In the genomic region with DNA sequence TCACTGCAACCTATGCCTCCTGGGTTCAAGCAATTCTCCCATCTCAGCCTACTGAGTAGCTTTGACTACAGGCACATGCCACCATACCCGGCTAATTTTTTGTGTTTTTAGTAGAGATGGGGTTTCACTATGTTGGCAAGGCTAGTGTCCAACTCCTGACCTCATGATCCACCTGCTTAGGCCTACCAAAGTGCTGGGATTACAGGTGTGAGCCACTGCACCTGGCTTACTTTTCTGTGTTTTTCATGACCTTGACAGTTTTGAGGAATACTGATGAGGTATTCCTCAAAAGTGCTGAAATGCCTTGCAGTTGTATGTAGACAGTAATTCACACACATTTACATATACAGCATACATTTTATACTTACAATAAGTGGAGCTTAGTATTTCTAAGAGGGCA, we compare ENCODE assay signal across 28 cellular contexts.
"Had no signal": no experiment of that assay in that cellular context is flagged by ENCODE, and none has a peak within 500 bp of the region (broad histone marks: within the 10 kb centered on the region; RNA-seq: fewer than 3 reads in every experiment).

No MANE protein-coding gene starts in this region.

- H3K27me3 Mint-ChIP-seq: dendritic cell treated with granulocyte-macrophage colony-stimulating factor and Interleukin-4, amounts not matched to agents 40 ng/mL and 50 ng/mL, for 4 days; naive B cell; natural killer cell treated with Interleukin-12 subunit alpha and Interleukin-12 subunit beta and Interleukin-15 and Interleukin-18, amount 100 ng/mL, for 72 hours; stimulated activated memory B cell treated with anti-CD40 and anti-IgM and Interleukin-4, amounts not matched to agents 10 μg/mL and 1 μg/mL and 100 μg/mL, for 72 hours; stimulated activated naive CD8-positive, alpha-beta T cell treated with anti-CD3 and anti-CD28 coated beads, Interleukin-15, Interleukin-2, amounts not matched to agents 100 ng/mL and 50 ng/mL, for 24 hours had no signal

- H2AFZ ChIP-seq: neural progenitor cell had no signal

- DNase-seq: colonic mucosa; effector CD8-positive, alpha-beta T cell; endodermal cell; foreskin fibroblast; gastrocnemius medialis; head of caudate nucleus; left cardiac atrium; left lung; mesenchymal stem cell; mucosa of descending colon; naive B cell; sigmoid colon; spleen; stimulated activated CD4-positive, alpha-beta T cell treated with anti-CD3 and anti-CD28 coated beads, Interleukin-4, amount 100 ng/mL, for 4 hours; transverse colon; upper lobe of right lung; uterus had no signal

- H3K9me3 ChIP-seq: colonic mucosa, gastrocnemius medialis, left lung, mucosa of descending colon, prostate gland, right atrium auricular region, sigmoid colon, spleen, suprapubic skin, transverse colon, upper lobe of right lung, uterus had no signal

- H3K36me3 Mint-ChIP-seq: natural killer cell treated with Interleukin-12 subunit alpha and Interleukin-12 subunit beta and Interleukin-15 and Interleukin-18, amount 100 ng/mL, for 72 hours had no signal

- H3K4me3 Mint-ChIP-seq: dendritic cell treated with granulocyte-macrophage colony-stimulating factor and Interleukin-4, amounts not matched to agents 40 ng/mL and 50 ng/mL, for 4 days; endodermal cell; mesothelial cell of epicardium; naive B cell; natural killer cell treated with Interleukin-12 subunit alpha and Interleukin-12 subunit beta and Interleukin-15 and Interleukin-18, amount 100 ng/mL, for 72 hours; neural progenitor cell; stimulated activated memory B cell treated with anti-CD40 and anti-IgM and Interleukin-4, amounts not matched to agents 10 μg/mL and 1 μg/mL and 100 μg/mL, for 72 hours; stimulated activated naive CD8-positive, alpha-beta T cell treated with anti-CD3 and anti-CD28 coated beads, Interleukin-15, Interleukin-2, amounts not matched to agents 100 ng/mL and 50 ng/mL, for 24 hours had no signal

- ATAC-seq: esophagus mucosa; gastrocnemius medialis; left cardiac atrium; left lung; mucosa of descending colon; natural killer cell treated with Interleukin-12 subunit alpha and Interleukin-12 subunit beta and Interleukin-15 and Interleukin-18, amount 100 ng/mL, for 72 hours; stimulated activated memory B cell treated with anti-CD40 and anti-IgM and Interleukin-4, amounts not matched to agents 10 μg/mL and 1 μg/mL and 100 μg/mL, for 72 hours; upper lobe of right lung had no signal

- H3K9me3 Mint-ChIP-seq: dendritic cell treated with granulocyte-macrophage colony-stimulating factor and Interleukin-4, amounts not matched to agents 40 ng/mL and 50 ng/mL, for 4 days; endodermal cell; naive B cell; natural killer cell treated with Interleukin-12 subunit alpha and Interleukin-12 subunit beta and Interleukin-15 and Interleukin-18, amount 100 ng/mL, for 72 hours; stimulated activated memory B cell treated with anti-CD40 and anti-IgM and Interleukin-4, amounts not matched to agents 10 μg/mL and 1 μg/mL and 100 μg/mL, for 72 hours; stimulated activated naive CD8-positive, alpha-beta T cell treated with anti-CD3 and anti-CD28 coated beads, Interleukin-15, Interleukin-2, amounts not matched to agents 100 ng/mL and 50 ng/mL, for 24 hours had no signal

- H3K36me3 ChIP-seq: colonic mucosa, gastrocnemius medialis, left lung, neural progenitor cell, prostate gland, right atrium auricular region, sigmoid colon, spleen, suprapubic skin, transverse colon, upper lobe of right lung, uterus had no signal

- H3K4me2 ChIP-seq: neural progenitor cell had no signal

- H3K9ac ChIP-seq: neural progenitor cell had no signal

- H3K27me3 ChIP-seq: colonic mucosa, gastrocnemius medialis, left lung, neural progenitor cell, right atrium auricular region, sigmoid colon, spleen, suprapubic skin, transverse colon, upper lobe of right lung, uterus had no signal

- H3K27ac ChIP-seq: colonic mucosa, epithelial cell of prostate, gastrocnemius medialis, left lung, neural progenitor cell, prostate gland, right atrium auricular region, sigmoid colon, spleen, suprapubic skin, transverse colon, upper lobe of right lung, uterus had no signal

- H3K4me3 ChIP-seq: colonic mucosa, gastrocnemius medialis, left lung, mucosa of descending colon, neural progenitor cell, prostate gland, right atrium auricular region, sigmoid colon, spleen, suprapubic skin, transverse colon, upper lobe of right lung, uterus had no signal

- H3K4me1 ChIP-seq: colonic mucosa, gastrocnemius medialis, left lung, prostate gland, right atrium auricular region, upper lobe of right lung, uterus had no signal

- H3K27ac Mint-ChIP-seq: dendritic cell treated with granulocyte-macrophage colony-stimulating factor and Interleukin-4, amounts not matched to agents 40 ng/mL and 50 ng/mL, for 4 days; endodermal cell; mesothelial cell of epicardium; naive B cell; natural killer cell treated with Interleukin-12 subunit alpha and Interleukin-12 subunit beta and Interleukin-15 and Interleukin-18, amount 100 ng/mL, for 72 hours; neural progenitor cell; stimulated activated memory B cell treated with anti-CD40 and anti-IgM and Interleukin-4, amounts not matched to agents 10 μg/mL and 1 μg/mL and 100 μg/mL, for 72 hours; stimulated activated naive CD8-positive, alpha-beta T cell treated with anti-CD3 and anti-CD28 coated beads, Interleukin-15, Interleukin-2, amounts not matched to agents 100 ng/mL and 50 ng/mL, for 24 hours had no signal

- H3K4me1 Mint-ChIP-seq: mesothelial cell of epicardium had no signal
